ENCODE assay signal across 28 cellular contexts in genomic region chr6:24215068-24215467, GRCh38.
"Had no signal": no experiment of that assay in that cellular context is flagged by ENCODE, and none has a peak within 500 bp of the region (broad histone marks: within the 10 kb centered on the region; RNA-seq: fewer than 3 reads in every experiment).

No MANE protein-coding gene starts in this region.

- H3K9me3 Mint-ChIP-seq: mesothelial cell of epicardium; naive B cell; natural killer cell; nephron progenitor cell; neural progenitor cell; stimulated activated memory B cell treated with anti-CD40 and anti-IgM and Interleukin-4, amounts not matched to agents 10 μg/mL and 1 μg/mL and 100 μg/mL, for 72 hours; stimulated activated naive CD8-positive, alpha-beta T cell treated with anti-CD3 and anti-CD28 coated beads, Interleukin-15, amount 100 ng/mL, for 72 hours; type B pancreatic cell had no signal

- H3K4me3 Mint-ChIP-seq: mesothelial cell of epicardium; naive B cell; natural killer cell; nephron progenitor cell; neural progenitor cell; stimulated activated memory B cell treated with anti-CD40 and anti-IgM and Interleukin-4, amounts not matched to agents 10 μg/mL and 1 μg/mL and 100 μg/mL, for 72 hours; stimulated activated naive CD8-positive, alpha-beta T cell treated with anti-CD3 and anti-CD28 coated beads, Interleukin-15, amount 100 ng/mL, for 72 hours; type B pancreatic cell had no signal

- H3K36me3 Mint-ChIP-seq: mesothelial cell of epicardium; naive B cell; natural killer cell; neural progenitor cell; stimulated activated memory B cell treated with anti-CD40 and anti-IgM and Interleukin-4, amounts not matched to agents 10 μg/mL and 1 μg/mL and 100 μg/mL, for 72 hours; type B pancreatic cell had no signal

- H3K4me1 Mint-ChIP-seq: mesothelial cell of epicardium; naive B cell; natural killer cell; neural progenitor cell; stimulated activated memory B cell treated with anti-CD40 and anti-IgM and Interleukin-4, amounts not matched to agents 10 μg/mL and 1 μg/mL and 100 μg/mL, for 72 hours; stimulated activated naive CD8-positive, alpha-beta T cell treated with anti-CD3 and anti-CD28 coated beads, Interleukin-15, amount 100 ng/mL, for 72 hours had no signal

- DNase-seq: kidney glomerular epithelial cell; left cardiac atrium; left ventricle myocardium superior; lower lobe of right lung; mammary epithelial cell; mesendoderm; naive B cell; natural killer cell; nephron progenitor cell; occipital lobe; psoas muscle; right lobe of liver; stimulated activated CD4-positive, alpha-beta T cell treated with anti-CD3 and anti-CD28 coated beads, Interleukin-1b, Interleukin-23, amount 100 ng/mL, for 48 hours; stimulated activated CD4-positive, alpha-beta T cell treated with anti-CD3 and anti-CD28 coated beads, Interleukin-2, amount 100 ng/mL, for 48 hours; stimulated activated CD4-positive, alpha-beta T cell treated with anti-CD3 and anti-CD28 coated beads, Interleukin-4, amount 100 ng/mL, for 4 hours; stimulated activated CD8-positive, alpha-beta memory T cell treated with anti-CD3 and anti-CD28 coated beads, Interleukin-4, amount 100 ng/mL, for 48 hours; stimulated activated naive CD4-positive, alpha-beta T cell treated with Interleukin-2 at 50 U/mL for 16 hours; stimulated activated naive CD8-positive, alpha-beta T cell treated with anti-CD3 and anti-CD28 coated beads, Interleukin-15, amount 100 ng/mL, for 72 hours; substantia nigra had no signal

- ATAC-seq: left cardiac atrium; left lobe of liver; left ventricle myocardium superior; lower lobe of right lung; natural killer cell; psoas muscle; right lobe of liver; stimulated activated memory B cell treated with anti-CD40 and anti-IgM and Interleukin-4, amounts not matched to agents 10 μg/mL and 1 μg/mL and 100 μg/mL, for 72 hours; stimulated activated naive CD8-positive, alpha-beta T cell treated with anti-CD3 and anti-CD28 coated beads, Interleukin-15, amount 100 ng/mL, for 72 hours had no signal

- H3K9me3 ChIP-seq: lower lobe of right lung, neutrophil, psoas muscle, right atrium auricular region, right lobe of liver, tibial nerve, vagina had no signal

- H3K27ac Mint-ChIP-seq: mesothelial cell of epicardium; naive B cell; natural killer cell; nephron progenitor cell; neural progenitor cell; stimulated activated memory B cell treated with anti-CD40 and anti-IgM and Interleukin-4, amounts not matched to agents 10 μg/mL and 1 μg/mL and 100 μg/mL, for 72 hours; stimulated activated naive CD8-positive, alpha-beta T cell treated with anti-CD3 and anti-CD28 coated beads, Interleukin-15, amount 100 ng/mL, for 72 hours; type B pancreatic cell had no signal

- H3K27me3 Mint-ChIP-seq: type B pancreatic cell had no signal
